1 cellular context compared by ENCODE assay signal in the genomic region with DNA sequence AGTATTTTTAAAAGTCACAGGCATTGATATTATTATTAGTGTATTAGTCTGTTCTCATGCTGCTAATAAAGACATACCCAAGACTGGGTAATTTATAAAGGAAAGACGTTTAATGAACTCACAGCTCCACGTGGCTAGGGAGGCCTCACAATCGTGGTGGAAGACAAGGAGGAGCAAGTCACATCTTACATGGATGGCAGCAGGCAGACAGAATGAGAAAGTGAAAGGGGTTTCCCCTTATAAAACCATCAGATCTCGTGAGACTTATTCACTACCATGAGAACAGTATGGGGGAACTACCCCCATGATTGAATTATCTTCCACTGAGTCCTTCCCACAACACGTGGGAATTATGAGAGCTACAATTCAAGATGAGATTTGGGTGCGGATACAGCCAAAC. TPM values are rescaled to one million over a fixed set of nuclear protein-coding genes. Genes with fewer than 3 reads are reported as not detected.
"Had no signal": no experiment of that assay in that cellular context is flagged by ENCODE, and none has a peak within 500 bp of the region (broad histone marks: within the 10 kb centered on the region; RNA-seq: fewer than 3 reads in every experiment).

No MANE protein-coding gene starts in this region.

RNA-seq across cellular contexts. Expression of a gene that starts 9.1 kb away (rescaled TPM):
- total RNA-seq: ascending aorta had no signal
